8 cellular contexts compared by ENCODE assay signal in genomic region chr21:24895885-24896734, GRCh38.
DNase-seq lines count a peak whose midpoint lies in the region; ATAC-seq and TF ChIP-seq lines count a peak whose summit lies in the region.

No MANE protein-coding gene starts in this region.

- CTCF ChIA-PET in CD8-positive, alpha-beta memory T cell (lab: Charles Lee) = no interaction called here

- no peaks in the 10 kb centered on the region for H3K9me3 ChIP-seq in CD8-positive, alpha-beta memory T cell (ENCODE audit: low read length)

- peak overlapping the region; percentile 17; the same call in 1 of the 2 replicates for H3K4me3 Mint-ChIP-seq in HFFc6
- no peak overlapping the region for H3K4me3 Mint-ChIP-seq in CD8-positive, alpha-beta memory T cell

- H3K4me1 ChIP-seq in CD8-positive, alpha-beta memory T cell (ENCODE audit: insufficient read depth, low read length) = no peaks in the 10 kb centered on the region

- POLR2A ChIA-PET in CD8-positive, alpha-beta memory T cell (lab: Charles Lee) = no interaction called here

- ATAC-seq in GM18517 (IDR thresholded peaks at IDR 0.05; ENCODE audit: unreplicated experiment) = peak; percentile 72

- no peak overlapping the region for H3K27ac ChIP-seq in CD8-positive, alpha-beta memory T cell (ENCODE audit: low read depth, low read length)

- TF ChIP-seq CTCF in HFFc6 (IDR thresholded peaks at IDR 0.05) (peak; percentile 83), astrocyte of the spinal cord (IDR thresholded peaks at IDR 0.05; ENCODE audit: low read depth, low read length) (peak; percentile 44)

- H3K4me1 Mint-ChIP-seq in HFFc6 (ENCODE audit: low read depth) = peaks cover 6% of the 10 kb centered on the region; the same call in 1 of the 2 replicates
- no peaks in the 10 kb centered on the region for H3K4me1 Mint-ChIP-seq in CD8-positive, alpha-beta memory T cell

- H3K36me3 Mint-ChIP-seq in HFFc6 (ENCODE audit: low read depth) = no peaks in the 10 kb centered on the region
- H3K36me3 Mint-ChIP-seq in CD8-positive, alpha-beta memory T cell = no peaks in the 10 kb centered on the region

- H3K4me3 ChIP-seq in astrocyte of the spinal cord (ENCODE audit: low read depth, low read length) = no peak overlapping the region
- no peak overlapping the region for H3K4me3 ChIP-seq in CD8-positive, alpha-beta memory T cell (ENCODE audit: low read length)

- peak; percentile 32 for DNase-seq in HFFc6
- peak; percentile 57 for DNase-seq in MV-4-11 (lab: John Stamatoyannopoulos, UW)
- DNase-seq in astrocyte of the spinal cord (ENCODE audit: low read depth, low spot score) = peak; percentile 52
- DNase-seq in retina = peak; percentile 11
- DNase-seq in NCI-H524 treated with DMSO at 0.1 percent for 48 hours (lab: John Stamatoyannopoulos, UW) = no peak
- DNase-seq in NCI-H2029 (lab: John Stamatoyannopoulos, UW) = no peak
- no peak for DNase-seq in CD8-positive, alpha-beta memory T cell

- no peak overlapping the region; the same call in 1 of the 2 replicates for H3K27ac Mint-ChIP-seq in HFFc6
- H3K27ac Mint-ChIP-seq in CD8-positive, alpha-beta memory T cell = peak overlapping the region in 1 of 8 donors; percentile 58

- H3K36me3 ChIP-seq in CD8-positive, alpha-beta memory T cell (ENCODE audit: insufficient read depth, low read length) = no peaks in the 10 kb centered on the region

- H3K9me3 Mint-ChIP-seq in HFFc6 = no peaks in the 10 kb centered on the region
- H3K9me3 Mint-ChIP-seq in CD8-positive, alpha-beta memory T cell = peaks cover 0 to 3% (median 0%) of the 10 kb centered on the region in 5 donors

- in situ Hi-C loops in astrocyte of the spinal cord (cut with HindIII; ENCODE audit: low sequenced_read_pairs) = no loop called here

- no peaks in the 10 kb centered on the region for H3K27me3 ChIP-seq in CD8-positive, alpha-beta memory T cell (ENCODE audit: insufficient read depth, low read length, poor library complexity, severe bottlenecking)

- no peaks in the 10 kb centered on the region; the same call in 1 of the 2 replicates for H3K27me3 Mint-ChIP-seq in HFFc6 (ENCODE audit: insufficient read depth)
- H3K27me3 Mint-ChIP-seq in CD8-positive, alpha-beta memory T cell = no peaks in the 10 kb centered on the region

Comparison
In these comparisons a context has a peak if more than half of its experiments do, and no peak if none do; other contexts are left out.
1. DNase-seq: peak in HFFc6 (single experiment), MV-4-11 (single experiment), astrocyte of the spinal cord (single experiment) and retina (single experiment); none in NCI-H524 treated with DMSO at 0.1 percent for 48 hours (single experiment), NCI-H2029 (single experiment) and CD8-positive, alpha-beta memory T cell (0 of 5).